In the genomic region with DNA sequence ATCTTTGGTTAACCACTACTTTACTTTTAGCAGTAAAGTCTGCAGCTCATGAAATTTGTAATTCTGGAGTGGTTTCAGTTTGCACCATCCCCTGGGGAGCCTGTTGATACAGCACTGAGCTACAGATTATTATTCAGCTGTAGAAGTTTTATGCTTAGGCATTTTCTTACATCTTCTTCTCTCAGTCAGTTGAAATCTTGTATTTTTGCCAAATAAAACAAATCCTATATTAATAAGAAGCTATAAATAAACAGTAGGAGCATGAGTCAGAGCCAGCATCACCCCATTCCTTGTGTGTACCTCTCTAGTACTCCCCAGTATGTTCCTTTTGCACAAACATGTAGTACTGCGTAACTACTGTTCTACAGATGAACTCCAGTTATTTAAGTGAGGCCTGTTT, we compare ENCODE assay signal across 11 cellular contexts.
DNase-seq lines count a peak whose midpoint lies in the region; ATAC-seq lines count a peak whose summit lies in the region.
"Had no signal": no experiment of that assay in that cellular context is flagged by ENCODE, and none has a peak within 500 bp of the region (broad histone marks: within the 10 kb centered on the region; RNA-seq: fewer than 3 reads in every experiment).

No MANE protein-coding gene starts in this region.

- no peak overlapping the region for H3K27ac ChIP-seq in epithelial cell of prostate
- peak overlapping the region; percentile 66 for H3K27ac ChIP-seq in rectal smooth muscle tissue (ENCODE audit: low read depth, low read length)
- H3K27ac ChIP-seq: adrenal gland had no signal

- peaks cover 19% of the 10 kb centered on the region for H3K4me1 ChIP-seq in rectal smooth muscle tissue (ENCODE audit: control insufficient read depth, insufficient read depth, low read length)

- H3K36me3 ChIP-seq in MG63, result peaks cover 2% of the 10 kb centered on the region; the same call in 1 of the 2 replicates
- H3K36me3 ChIP-seq in rectal smooth muscle tissue (ENCODE audit: control insufficient read depth, insufficient read depth, low read length), result peaks cover 2% of the 10 kb centered on the region
- H3K36me3 ChIP-seq: adrenal gland had no signal

- DNase-seq in EH (ENCODE audit: low read depth) (peak; percentile 84), MG63 (peak; percentile 48), epithelial cell of prostate (ENCODE audit: low read depth, low spot score) (peak; percentile 26), NCI-H187 treated with DMSO at 0.1 percent for 48 hours (lab: John Stamatoyannopoulos, UW) (no peak), SW 1271 (lab: John Stamatoyannopoulos, UW) (no peak), 8988T (no peak)
- DNase-seq: activated CD4-positive, alpha-beta T cell treated with anti-CD3 and anti-CD28 coated beads, Interleukin-2, amount 50 U/mL, for 4 hours; adrenal gland; head of caudate nucleus had no signal

- no peak overlapping the region for H3K9ac ChIP-seq in rectal smooth muscle tissue (ENCODE audit: low read length)

- no peaks in the 10 kb centered on the region for H3K27me3 ChIP-seq in MG63
- no peaks in the 10 kb centered on the region for H3K27me3 ChIP-seq in rectal smooth muscle tissue (ENCODE audit: control insufficient read depth, insufficient read depth, low read length)
- H3K27me3 ChIP-seq: adrenal gland had no signal

- no peak for ATAC-seq in HG03039 (IDR thresholded peaks at IDR 0.05; ENCODE audit: unreplicated experiment)

- H3K9me3 ChIP-seq in MG63, result no peaks in the 10 kb centered on the region
- H3K9me3 ChIP-seq: adrenal gland had no signal

- H3K4me3 ChIP-seq in MG63 (peak overlapping the region; percentile 15), rectal smooth muscle tissue (ENCODE audit: low read length) (no peak overlapping the region)

Comparison
In these comparisons a context has a peak if more than half of its experiments do, and no peak if none do; other contexts are left out.
1. DNase-seq: peak in EH (single experiment), MG63 (single experiment) and epithelial cell of prostate (single experiment); none in NCI-H187 treated with DMSO at 0.1 percent for 48 hours (single experiment), SW 1271 (0 of 2) and 8988T (single experiment).